In the genomic region with DNA sequence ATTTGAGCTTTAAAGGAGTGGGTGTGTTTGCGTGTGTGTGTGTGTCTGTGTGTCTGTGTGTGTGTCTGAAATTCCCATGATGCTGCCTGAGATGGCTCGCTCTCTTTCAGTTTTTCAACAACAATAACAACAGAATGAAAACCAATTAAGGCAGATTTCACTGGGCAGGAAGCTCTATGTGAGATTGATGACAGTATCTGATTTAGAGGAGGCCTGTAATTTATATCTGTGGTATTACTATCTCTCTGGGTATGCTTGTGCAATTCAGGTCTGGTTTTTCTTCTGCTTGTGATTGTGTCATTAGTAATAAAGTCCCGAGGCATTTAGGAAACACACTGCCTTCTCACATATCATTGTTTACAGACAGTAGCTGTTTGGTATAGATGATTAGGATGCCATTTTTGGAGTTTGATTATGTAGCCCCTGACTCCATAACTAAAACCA, we compare ENCODE assay signal across 8 cellular contexts.
DNase-seq lines count a peak whose midpoint lies in the region; ATAC-seq and TF ChIP-seq lines count a peak whose summit lies in the region.

No MANE protein-coding gene starts in this region.

- no peaks in the 10 kb centered on the region for H3K27me3 ChIP-seq in BE2C

- DNase-seq in AG08396 (ENCODE audit: low spot score) (peak; percentile 15), HFFc6 (peak; percentile 80), kidney tubule cell (ENCODE audit: low spot score) (peak; percentile 19), pons (ENCODE audit: low spot score) (no peak), BE2C (no peak)
- no peak for DNase-seq in activated naive CD8-positive, alpha-beta T cell treated with anti-CD3 and anti-CD28 coated beads for 36 hours

- TF ChIP-seq CTCF in HFFc6 (IDR thresholded peaks at IDR 0.05) (no peak), BE2C (IDR thresholded peaks at IDR 0.05; ENCODE audit: low read depth, low read length) (no peak)

- peak overlapping the region; percentile 75 for H3K4me3 Mint-ChIP-seq in HFFc6
- no peak overlapping the region for H3K4me3 Mint-ChIP-seq in activated naive CD8-positive, alpha-beta T cell treated with anti-CD3 and anti-CD28 coated beads for 36 hours

- H3K9me3 ChIP-seq in BE2C: no peaks in the 10 kb centered on the region

- H3K4me3 ChIP-seq in BE2C (ENCODE audit: low read depth, low read length): no peak overlapping the region

- ATAC-seq in HG02885 (IDR thresholded peaks at IDR 0.05; ENCODE audit: poor library complexity, unreplicated experiment) (no peak), GM21717 (IDR thresholded peaks at IDR 0.05; ENCODE audit: unreplicated experiment) (no peak)

- H3K9me3 Mint-ChIP-seq in HFFc6: no peaks in the 10 kb centered on the region
- no peaks in the 10 kb centered on the region for H3K9me3 Mint-ChIP-seq in activated naive CD8-positive, alpha-beta T cell treated with anti-CD3 and anti-CD28 coated beads for 36 hours

- H3K27me3 Mint-ChIP-seq in HFFc6 (ENCODE audit: insufficient read depth): no peaks in the 10 kb centered on the region
- no peaks in the 10 kb centered on the region for H3K27me3 Mint-ChIP-seq in activated naive CD8-positive, alpha-beta T cell treated with anti-CD3 and anti-CD28 coated beads for 36 hours

- peaks cover 6% of the 10 kb centered on the region for H3K4me1 ChIP-seq in BE2C

- H3K27ac Mint-ChIP-seq in HFFc6: peak overlapping the region; percentile 97
- peak overlapping the region; percentile 48 for H3K27ac Mint-ChIP-seq in activated naive CD8-positive, alpha-beta T cell treated with anti-CD3 and anti-CD28 coated beads for 36 hours

- H3K36me3 ChIP-seq in BE2C: no peaks in the 10 kb centered on the region

- H3K4me1 Mint-ChIP-seq in HFFc6 (ENCODE audit: low read depth): peaks cover 94% of the 10 kb centered on the region
- peaks cover 54% of the 10 kb centered on the region for H3K4me1 Mint-ChIP-seq in activated naive CD8-positive, alpha-beta T cell treated with anti-CD3 and anti-CD28 coated beads for 36 hours

- H3K36me3 Mint-ChIP-seq in HFFc6 (ENCODE audit: low read depth): 0 out of 2 replicates have a peak, but pooled peaks cover 6% of the 10 kb centered on the region
- H3K36me3 Mint-ChIP-seq in activated naive CD8-positive, alpha-beta T cell treated with anti-CD3 and anti-CD28 coated beads for 36 hours: peaks cover 34% of the 10 kb centered on the region

Comparison
In these comparisons a context has a peak if more than half of its experiments do, and no peak if none do; other contexts are left out.
1. DNase-seq: peak in AG08396 (single experiment), HFFc6 (single experiment) and kidney tubule cell (single experiment); none in activated naive CD8-positive, alpha-beta T cell treated with anti-CD3 and anti-CD28 coated beads for 36 hours (single experiment), pons (single experiment) and BE2C (single experiment).